1 cellular context compared by ENCODE assay signal in the genomic region with DNA sequence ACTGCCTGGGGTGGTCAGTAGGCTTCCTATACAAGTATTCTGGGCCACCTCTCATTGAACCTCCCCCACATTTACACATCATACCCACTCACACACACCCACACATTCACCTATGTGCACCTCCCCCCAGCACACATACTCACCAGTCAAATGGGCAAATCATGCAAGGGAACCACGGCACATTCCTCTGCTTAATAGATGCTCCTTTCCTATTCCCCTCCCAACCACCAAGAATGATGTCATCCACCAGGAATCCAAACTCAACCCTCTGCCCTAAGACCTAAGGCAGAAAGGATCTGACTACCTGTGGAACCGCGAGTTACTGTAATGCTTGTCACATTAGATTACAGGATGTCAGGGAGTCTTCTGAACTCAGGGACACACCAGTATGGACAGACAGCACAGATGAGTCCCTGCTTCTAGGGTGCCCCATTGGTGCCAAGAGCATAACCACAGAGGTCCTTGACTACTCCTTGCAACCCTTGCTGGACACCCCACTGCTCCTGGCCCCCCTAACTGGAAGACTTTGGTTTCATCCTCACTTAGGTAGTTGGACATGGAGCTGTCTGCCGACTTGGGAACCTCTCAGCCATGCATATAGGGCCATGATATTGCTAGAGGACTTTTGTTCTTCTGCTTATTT.
TF ChIP-seq lines count a peak whose summit lies in the region.

No MANE protein-coding gene starts in this region.

TF ChIP-seq in GM23338, 12 proteins besides CTCF, POLR2A, EP300 and RAD21:
- TF ChIP-seq, protein P1, sequence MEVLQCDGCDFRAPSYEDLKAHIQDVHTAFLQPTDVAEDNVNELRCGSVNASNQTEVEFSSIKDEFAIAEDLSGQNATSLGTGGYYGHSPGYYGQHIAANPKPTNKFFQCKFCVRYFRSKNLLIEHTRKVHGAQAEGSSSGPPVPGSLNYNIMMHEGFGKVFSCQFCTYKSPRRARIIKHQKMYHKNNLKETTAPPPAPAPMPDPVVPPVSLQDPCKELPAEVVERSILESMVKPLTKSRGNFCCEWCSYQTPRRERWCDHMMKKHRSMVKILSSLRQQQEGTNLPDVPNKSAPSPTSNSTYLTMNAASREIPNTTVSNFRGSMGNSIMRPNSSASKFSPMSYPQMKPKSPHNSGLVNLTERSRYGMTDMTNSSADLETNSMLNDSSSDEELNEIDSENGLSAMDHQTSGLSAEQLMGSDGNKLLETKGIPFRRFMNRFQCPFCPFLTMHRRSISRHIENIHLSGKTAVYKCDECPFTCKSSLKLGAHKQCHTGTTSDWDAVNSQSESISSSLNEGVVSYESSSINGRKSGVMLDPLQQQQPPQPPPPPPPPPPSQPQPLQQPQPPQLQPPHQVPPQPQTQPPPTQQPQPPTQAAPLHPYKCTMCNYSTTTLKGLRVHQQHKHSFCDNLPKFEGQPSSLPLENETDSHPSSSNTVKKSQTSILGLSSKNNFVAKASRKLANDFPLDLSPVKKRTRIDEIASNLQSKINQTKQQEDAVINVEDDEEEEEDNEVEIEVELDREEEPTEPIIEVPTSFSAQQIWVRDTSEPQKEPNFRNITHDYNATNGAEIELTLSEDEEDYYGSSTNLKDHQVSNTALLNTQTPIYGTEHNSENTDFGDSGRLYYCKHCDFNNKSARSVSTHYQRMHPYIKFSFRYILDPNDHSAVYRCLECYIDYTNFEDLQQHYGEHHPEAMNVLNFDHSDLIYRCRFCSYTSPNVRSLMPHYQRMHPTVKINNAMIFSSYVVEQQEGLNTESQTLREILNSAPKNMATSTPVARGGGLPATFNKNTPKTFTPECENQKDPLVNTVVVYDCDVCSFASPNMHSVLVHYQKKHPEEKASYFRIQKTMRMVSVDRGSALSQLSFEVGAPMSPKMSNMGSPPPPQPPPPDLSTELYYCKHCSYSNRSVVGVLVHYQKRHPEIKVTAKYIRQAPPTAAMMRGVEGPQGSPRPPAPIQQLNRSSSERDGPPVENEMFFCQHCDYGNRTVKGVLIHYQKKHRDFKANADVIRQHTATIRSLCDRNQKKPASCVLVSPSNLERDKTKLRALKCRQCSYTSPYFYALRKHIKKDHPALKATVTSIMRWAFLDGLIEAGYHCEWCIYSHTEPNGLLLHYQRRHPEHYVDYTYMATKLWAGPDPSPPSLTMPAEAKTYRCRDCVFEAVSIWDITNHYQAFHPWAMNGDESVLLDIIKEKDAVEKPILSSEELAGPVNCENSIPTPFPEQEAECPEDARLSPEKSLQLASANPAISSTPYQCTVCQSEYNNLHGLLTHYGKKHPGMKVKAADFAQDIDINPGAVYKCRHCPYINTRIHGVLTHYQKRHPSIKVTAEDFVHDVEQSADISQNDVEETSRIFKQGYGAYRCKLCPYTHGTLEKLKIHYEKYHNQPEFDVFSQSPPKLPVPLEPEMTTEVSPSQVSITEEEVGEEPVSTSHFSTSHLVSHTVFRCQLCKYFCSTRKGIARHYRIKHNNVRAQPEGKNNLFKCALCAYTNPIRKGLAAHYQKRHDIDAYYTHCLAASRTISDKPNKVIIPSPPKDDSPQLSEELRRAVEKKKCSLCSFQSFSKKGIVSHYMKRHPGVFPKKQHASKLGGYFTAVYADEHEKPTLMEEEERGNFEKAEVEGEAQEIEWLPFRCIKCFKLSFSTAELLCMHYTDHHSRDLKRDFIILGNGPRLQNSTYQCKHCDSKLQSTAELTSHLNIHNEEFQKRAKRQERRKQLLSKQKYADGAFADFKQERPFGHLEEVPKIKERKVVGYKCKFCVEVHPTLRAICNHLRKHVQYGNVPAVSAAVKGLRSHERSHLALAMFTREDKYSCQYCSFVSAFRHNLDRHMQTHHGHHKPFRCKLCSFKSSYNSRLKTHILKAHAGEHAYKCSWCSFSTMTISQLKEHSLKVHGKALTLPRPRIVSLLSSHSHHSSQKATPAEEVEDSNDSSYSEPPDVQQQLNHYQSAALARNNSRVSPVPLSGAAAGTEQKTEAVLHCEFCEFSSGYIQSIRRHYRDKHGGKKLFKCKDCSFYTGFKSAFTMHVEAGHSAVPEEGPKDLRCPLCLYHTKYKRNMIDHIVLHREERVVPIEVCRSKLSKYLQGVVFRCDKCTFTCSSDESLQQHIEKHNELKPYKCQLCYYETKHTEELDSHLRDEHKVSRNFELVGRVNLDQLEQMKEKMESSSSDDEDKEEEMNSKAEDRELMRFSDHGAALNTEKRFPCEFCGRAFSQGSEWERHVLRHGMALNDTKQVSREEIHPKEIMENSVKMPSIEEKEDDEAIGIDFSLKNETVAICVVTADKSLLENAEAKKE (CRISPR knock-in tag; IDR thresholded peaks at IDR 0.05), result peak; percentile 36; the same call in 1 of the 2 replicates
- TF ChIP-seq ZNF114 (CRISPR knock-in tag; IDR thresholded peaks at IDR 0.05) (no peak), STAT1 (IDR thresholded peaks at IDR 0.05; ENCODE audit: unreplicated experiment) (no peak)
